ENCODE assay signal across 1 cellular context in the genomic region with DNA sequence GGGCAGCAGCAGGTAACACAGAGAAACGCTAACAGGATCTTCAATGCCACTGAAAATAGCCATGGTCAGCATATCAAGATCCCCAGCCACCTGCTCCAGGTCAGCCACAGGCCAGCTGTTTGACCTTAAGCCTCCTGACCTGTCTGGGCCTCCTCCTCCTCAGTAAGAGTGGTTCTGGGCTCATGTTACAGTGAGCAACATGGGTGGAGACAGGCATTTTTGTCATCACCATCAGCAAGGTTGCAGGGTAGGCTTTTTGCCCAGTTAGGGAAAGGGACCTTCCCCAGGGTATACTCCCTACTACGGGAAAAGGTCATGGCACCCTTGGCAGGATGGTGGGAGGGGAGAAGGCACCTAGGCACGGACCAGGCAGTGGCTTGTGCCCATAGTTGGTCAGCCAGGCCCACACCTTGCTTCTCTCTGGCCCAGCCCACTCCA.
TF ChIP-seq lines count a peak whose summit lies in the region.

No MANE protein-coding gene starts in this region.

TF ChIP-seq in H1, 55 proteins besides CTCF, POLR2A, EP300 and RAD21:
- TF ChIP-seq SRF (IDR thresholded peaks at IDR 0.05; ENCODE audit: low read depth, low read length): no peak
TF ChIP-seq in H1: peak in this region for 0.
